In the genomic region with DNA sequence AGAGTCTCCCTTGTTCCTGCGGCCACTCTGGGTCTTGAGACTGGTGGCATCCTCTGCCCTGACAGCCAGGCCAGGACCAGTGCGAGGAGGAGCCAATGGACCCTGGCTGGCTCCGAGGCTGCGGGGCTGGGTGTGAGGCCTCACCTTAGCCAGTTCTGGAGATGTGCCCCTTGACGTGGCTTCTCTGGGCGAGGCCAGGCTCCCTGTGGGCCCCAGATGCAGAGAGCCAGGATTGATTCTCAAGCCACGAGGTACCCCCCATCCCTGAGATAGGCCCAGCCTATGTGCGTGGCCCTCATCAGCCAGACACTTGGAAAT, we compare ENCODE assay signal across 10 cellular contexts.
A peak's percentile ranks its signal among the peaks of the same experiment; 100 is the strongest.
DNase-seq lines count a peak whose midpoint lies in the region; ATAC-seq and TF ChIP-seq lines count a peak whose summit lies in the region.
"Had no signal": no experiment of that assay in that cellular context is flagged by ENCODE, and none has a peak within 500 bp of the region (broad histone marks: within the 10 kb centered on the region; RNA-seq: fewer than 3 reads in every experiment).

No MANE protein-coding gene starts in this region.

- TF ChIP-seq POLR2A in gastroesophageal sphincter (IDR thresholded peaks at IDR 0.05) (no peak), gastrocnemius medialis (IDR thresholded peaks at IDR 0.05) (no peak)

- H3K36me3 ChIP-seq in gastroesophageal sphincter (no peaks in the 10 kb centered on the region), gastrocnemius medialis (no peaks in the 10 kb centered on the region)
- H3K36me3 ChIP-seq: MG63 had no signal

- in situ Hi-C loops in gastrocnemius medialis (cut with MboI; ENCODE audit: low sequenced_read_pairs in 4 of 4) = no loop called here

- H3K9me3 ChIP-seq in gastroesophageal sphincter (no peaks in the 10 kb centered on the region), gastrocnemius medialis (no peaks in the 10 kb centered on the region)
- H3K9me3 ChIP-seq: MG63 had no signal

- TF ChIP-seq CTCF in 22Rv1 (IDR thresholded peaks at IDR 0.05) (no peak), RWPE1 (conservative IDR thresholded peaks at IDR 0.05; ENCODE audit: low read depth) (no peak), gastroesophageal sphincter (IDR thresholded peaks at IDR 0.05) (no peak), gastrocnemius medialis (IDR thresholded peaks at IDR 0.05 in 4 of 5, conservative IDR thresholded peaks at IDR 0.05 in 1 of 5) (no peak)

- CTCF ChIA-PET in RWPE1 (lab: Yijun Ruan, JAX) = no interaction called here

- H3K27me3 ChIP-seq in gastroesophageal sphincter (no peaks in the 10 kb centered on the region), gastrocnemius medialis (no peaks in the 10 kb centered on the region)
- H3K27me3 ChIP-seq: MG63 had no signal

- no peak overlapping the region for H3K4me3 ChIP-seq in gastroesophageal sphincter
- H3K4me3 ChIP-seq in gastrocnemius medialis = no peak overlapping the region
- H3K4me3 ChIP-seq: MG63 had no signal

- POLR2A ChIA-PET in RWPE1 (lab: Yijun Ruan, JAX; ENCODE audit: low non-redundant PET) = no interaction called here

- no peak for TF ChIP-seq EP300 in gastroesophageal sphincter (IDR thresholded peaks at IDR 0.05)

- H3K4me1 ChIP-seq in gastroesophageal sphincter (peaks cover 0 to 60% (median 9%) of the 10 kb centered on the region in 3 donors), gastrocnemius medialis (peaks cover 45 to 53% of the 10 kb centered on the region in 2 donors)

- H3K27ac ChIP-seq in 22Rv1 (peak overlapping the region; percentile 99), RWPE1 (peak overlapping the region; percentile 91), gastroesophageal sphincter (peak overlapping the region; percentile 93 to 99 (median 97)), gastrocnemius medialis (peak overlapping the region; percentile 90 to 99 (median 96))

- 100% methylated on average over 1 of the region's 8 CpGs; no CpG with 5 or more reads in 1 of the 2 donors for WGBS in gastroesophageal sphincter (ENCODE audit: low coverage in 1 of 2), 2 donors

- no peak for DNase-seq in RWPE1 (ENCODE audit: low spot score)
- DNase-seq in gastrocnemius medialis = no peak
- no peak for DNase-seq in hepatic stellate cell (ENCODE audit: low spot score)
- no peak for DNase-seq in OCI-M2 (lab: John Stamatoyannopoulos, UW; ENCODE audit: unreplicated experiment)
- DNase-seq: activated CD4-positive, alpha-beta T cell treated with anti-CD3 and anti-CD28 coated beads for 4 hours; MG63 had no signal

- no peak for ATAC-seq in gastroesophageal sphincter
- ATAC-seq in gastrocnemius medialis = no peak
- ATAC-seq in GM21825 (IDR thresholded peaks at IDR 0.05; ENCODE audit: unreplicated experiment) = no peak
- no peak for ATAC-seq in HG03039 (IDR thresholded peaks at IDR 0.05; ENCODE audit: unreplicated experiment)

- intact Hi-C loops in gastrocnemius medialis (cut with DNase I; ENCODE audit: low total_unique reads) = no loop called here
